17 cellular contexts compared by ENCODE assay signal in genomic region chr1:165355221-165355976, GRCh38. TPM values are rescaled to one million over a fixed set of nuclear protein-coding genes. Genes with fewer than 3 reads are reported as not detected.
DNase-seq lines count a peak whose midpoint lies in the region; ATAC-seq and TF ChIP-seq lines count a peak whose summit lies in the region.
"Had no signal": no experiment of that assay in that cellular context is flagged by ENCODE, and none has a peak within 500 bp of the region (broad histone marks: within the 10 kb centered on the region; RNA-seq: fewer than 3 reads in every experiment).

No MANE protein-coding gene starts in this region.

- no peak for TF ChIP-seq POLR2A in testis (IDR thresholded peaks at IDR 0.05)

- H3K36me3 ChIP-seq in muscle layer of colon (ENCODE audit: insufficient read depth, low read length) (no peaks in the 10 kb centered on the region), testis (ENCODE audit: low read depth, missing control alignments) (no peaks in the 10 kb centered on the region)
- H3K36me3 ChIP-seq: colonic mucosa had no signal

- H3K27me3 ChIP-seq in muscle layer of colon (ENCODE audit: control insufficient read depth in 1 of 2, insufficient read depth in 2 of 2, low read length in 2 of 2) = peaks cover 63 to 77% of the 10 kb centered on the region in 2 donors
- no peaks in the 10 kb centered on the region for H3K27me3 ChIP-seq in testis

- H3K9me3 ChIP-seq in muscle layer of colon (ENCODE audit: low read length) = no peaks in the 10 kb centered on the region
- H3K9me3 ChIP-seq in testis = no peaks in the 10 kb centered on the region
- H3K9me3 ChIP-seq: colonic mucosa had no signal

- intact Hi-C loops in testis (cut with DNase I; ENCODE audit: low total_unique reads) = no loop called here

- H3K4me1 ChIP-seq in muscle layer of colon (ENCODE audit: insufficient read depth, low read length) = peaks cover 12% of the 10 kb centered on the region
- no peaks in the 10 kb centered on the region for H3K4me1 ChIP-seq in testis

- H3K27ac ChIP-seq in coronary artery = no peak overlapping the region
- no peak overlapping the region for H3K27ac ChIP-seq in muscle layer of colon (ENCODE audit: low read depth, low read length)
- no peak overlapping the region for H3K27ac ChIP-seq in testis
- H3K27ac ChIP-seq: colonic mucosa had no signal

- no peak overlapping the region for H3K9ac ChIP-seq in muscle layer of colon (ENCODE audit: low read length)

- TF ChIP-seq CTCF in coronary artery (IDR thresholded peaks at IDR 0.05) (no peak), testis (IDR thresholded peaks at IDR 0.05) (no peak)

- WGBS in testis, 2 donors = 3 to 6% methylated on average over 17 to 49 of the region's 49 CpGs

- H3K4me3 ChIP-seq in coronary artery = peak overlapping the region; percentile 69
- H3K4me3 ChIP-seq in muscle layer of colon (ENCODE audit: low read depth in 1 of 2, low read length in 2 of 2) = peak overlapping the region; percentile 24 to 49
- peak overlapping the region; percentile 37 for H3K4me3 ChIP-seq in testis

- ATAC-seq in GM19351 (IDR thresholded peaks at IDR 0.05; ENCODE audit: unreplicated experiment) = no peak

- peak; percentile 28 to 30 for DNase-seq in activated T-cell treated with anti-CD3 and anti-CD28 coated beads, Interleukin-2, amount 50 U/mL, for 48 hours
- DNase-seq in activated T-cell treated with anti-CD3 and anti-CD28 coated beads, Interleukin-2, amount 50 U/mL, for 1 hour = no peak
- no peak for DNase-seq in coronary artery (ENCODE audit: low spot score)
- no peak for DNase-seq in testis
- no peak for DNase-seq in NCI-H187 (lab: John Stamatoyannopoulos, UW)
- no peak for DNase-seq in GM03348 (ENCODE audit: low spot score)
- DNase-seq: activated CD4-positive, alpha-beta T cell treated with anti-CD3 and anti-CD28 coated beads, Interleukin-2, amount 10 ng/mL, durations not matched to agents 24 days and 14 days; activated naive CD4-positive, alpha-beta T cell treated with anti-CD3 and anti-CD28 coated beads, Interleukin-2, amount 10 ng/mL, durations not matched to agents 7 days and 5 days; DMS79; foreskin fibroblast; KG1; SW 1271 had no signal

RNA-seq across cellular contexts. Expression of gene LMX1A, which starts 1.1 kb away (rescaled TPM):
- under 1 TPM; 0.62 to 0.94 TPM for total RNA-seq in testis
- 2.6 TPM for polyA plus RNA-seq in testis (ENCODE audit: insufficient read depth, low read depth, low replicate concordance)
- total RNA-seq: activated CD4-positive, alpha-beta T cell treated with anti-CD3 and anti-CD28 coated beads, Interleukin-2, amount 10 ng/mL, durations not matched to agents 24 days and 14 days; ureter had no signal
- polyA plus RNA-seq: AG04450 had no signal

Comparison
In these comparisons a context has a peak if more than half of its experiments do, and no peak if none do; other contexts are left out.
1. DNase-seq: peak in activated T-cell treated with anti-CD3 and anti-CD28 coated beads, Interleukin-2, amount 50 U/mL, for 48 hours (2 of 2); none in activated T-cell treated with anti-CD3 and anti-CD28 coated beads, Interleukin-2, amount 50 U/mL, for 1 hour (single experiment), coronary artery (single experiment), testis (single experiment), NCI-H187 (0 of 2) and GM03348 (single experiment).
2. Peak in every context shown above with its lines, with median percentiles within 50 percentile points of each other: H3K4me3 ChIP-seq.